In the genomic region with DNA sequence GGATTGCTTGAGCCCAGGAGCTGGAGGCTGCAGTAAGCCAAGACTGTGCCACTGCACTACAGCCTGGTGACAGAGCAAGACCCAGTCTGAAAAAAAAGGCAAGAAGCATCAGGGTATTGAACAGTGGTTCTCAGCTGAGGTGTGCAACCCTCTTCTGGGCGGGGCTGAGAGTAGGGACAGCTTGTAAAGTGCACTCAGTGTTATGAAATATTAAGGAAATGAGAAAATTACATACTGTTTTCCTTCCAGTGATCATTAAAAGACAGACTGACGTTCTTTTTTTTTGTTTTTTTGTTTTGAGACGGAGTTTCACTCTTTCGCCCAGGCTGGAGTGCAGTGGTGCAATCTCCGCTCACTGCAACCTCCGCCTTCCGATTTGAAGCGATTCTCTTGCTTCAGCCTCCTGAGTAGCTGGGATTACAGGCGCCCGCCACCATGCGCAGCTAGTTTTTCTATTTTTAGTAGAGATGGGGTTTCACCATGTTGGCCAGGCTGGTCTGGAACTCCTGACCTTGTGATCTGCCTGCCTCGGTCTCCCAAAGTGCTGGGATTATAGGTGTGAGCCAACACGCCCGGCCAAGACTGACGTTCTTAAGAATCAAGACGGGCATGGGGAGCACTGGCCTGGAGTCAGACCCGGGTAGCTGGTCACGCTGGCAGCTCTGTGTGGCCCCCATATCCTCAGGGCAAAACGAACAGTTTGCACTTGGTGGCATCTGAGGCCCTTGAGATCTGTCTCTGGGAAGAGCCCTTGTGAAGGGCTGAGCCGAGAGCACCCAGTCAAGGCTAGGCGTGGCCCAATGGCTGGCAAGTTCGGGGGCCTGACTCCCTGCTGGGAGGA, we compare ENCODE assay signal across 21 cellular contexts. TPM values are rescaled to one million over a fixed set of nuclear protein-coding genes. Genes with fewer than 3 reads are reported as not detected.
A peak's percentile ranks its signal among the peaks of the same experiment; 100 is the strongest.
DNase-seq lines count a peak whose midpoint lies in the region; ATAC-seq and TF ChIP-seq lines count a peak whose summit lies in the region.
"Had no signal": no experiment of that assay in that cellular context is flagged by ENCODE, and none has a peak within 500 bp of the region (broad histone marks: within the 10 kb centered on the region; RNA-seq: fewer than 3 reads in every experiment).

No MANE protein-coding gene starts in this region.

- no peak overlapping the region for H2AFZ ChIP-seq in IMR-90 (replicated peaks; ENCODE audit: low read length, poor library complexity)
- H2AFZ ChIP-seq: hepatocyte had no signal

- intact Hi-C loops in IMR-90 (cut with micrococcal nuclease), result no loop called here
- intact Hi-C loops in lower lobe of right lung (cut with DNase I), result no loop called here

- no peak overlapping the region for H4K91ac ChIP-seq in IMR-90 (ENCODE audit: insufficient read depth, low read depth, low read length)

- no peak overlapping the region for H2BK20ac ChIP-seq in IMR-90 (ENCODE audit: low read depth, low read length)

- no peak overlapping the region for H2AK5ac ChIP-seq in IMR-90 (ENCODE audit: low read depth, low read length)

- no peak overlapping the region for H4K8ac ChIP-seq in IMR-90 (ENCODE audit: low read depth in 2 of 2, low read length in 2 of 2)

- ATAC-seq in IMR-90 (ENCODE audit: low read depth), result no peak
- ATAC-seq in lower lobe of right lung, result peak; percentile 21 to 31
- ATAC-seq: naive thymus-derived CD8-positive, alpha-beta T cell; pancreas; PC-3 had no signal

- H3K9me3 ChIP-seq in BLaER1, result no peaks in the 10 kb centered on the region
- no peaks in the 10 kb centered on the region for H3K9me3 ChIP-seq in IMR-90 (ENCODE audit: control insufficient read depth, insufficient read depth, low read length)
- no peaks in the 10 kb centered on the region for H3K9me3 ChIP-seq in SJCRH30 (replicated peaks)
- H3K9me3 ChIP-seq in lower lobe of right lung, result no peaks in the 10 kb centered on the region
- H3K9me3 ChIP-seq: pancreas, thyroid gland had no signal

- H4K20me1 ChIP-seq in BLaER1 (no peaks in the 10 kb centered on the region), IMR-90 (ENCODE audit: insufficient read depth, low read length) (no peaks in the 10 kb centered on the region)

- H3K36me3 ChIP-seq in BLaER1 (peaks cover 100% of the 10 kb centered on the region), IMR-90 (ENCODE audit: control insufficient read depth, insufficient read depth, low read length) (peaks cover 48% of the 10 kb centered on the region), SJCRH30 (no peaks in the 10 kb centered on the region), lower lobe of right lung (peaks cover 100% of the 10 kb centered on the region)

- H3K4me2 ChIP-seq in BLaER1 (peak overlapping the region; percentile 68), IMR-90 (ENCODE audit: low read depth, low read length) (no peak overlapping the region)
- H3K4me2 ChIP-seq: hepatocyte had no signal

- H3K14ac ChIP-seq in IMR-90 (replicated peaks; ENCODE audit: low read depth, low read length), result no peak overlapping the region

- no peak overlapping the region for H3K4ac ChIP-seq in IMR-90 (ENCODE audit: low read depth, low read length)

- peaks cover 26% of the 10 kb centered on the region for H3K4me1 ChIP-seq in BLaER1
- peaks cover 10% of the 10 kb centered on the region; the same call in 1 of the 2 replicates for H3K4me1 ChIP-seq in IMR-90 (ENCODE audit: control insufficient read depth, insufficient read depth, low read length)
- peaks cover 31% of the 10 kb centered on the region for H3K4me1 ChIP-seq in SJCRH30
- H3K4me1 ChIP-seq in lower lobe of right lung, result peaks cover 12% of the 10 kb centered on the region
- H3K4me1 ChIP-seq: pancreas, thyroid gland had no signal

- dilution Hi-C loops in IMR-90 (cut with HindIII; ENCODE audit: low sequenced_read_pairs, unreplicated experiment), result no loop called here

- no peak overlapping the region for H2BK5ac ChIP-seq in IMR-90 (ENCODE audit: low read depth, low read length, poor library complexity, severe bottlenecking)

- H3K4me3 ChIP-seq in BLaER1, result no peak overlapping the region
- H3K4me3 ChIP-seq in IMR-90 (ENCODE audit: insufficient read depth, low read depth, low read length), result no peak overlapping the region
- H3K4me3 ChIP-seq in SJCRH30, result no peak overlapping the region
- H3K4me3 ChIP-seq in lower lobe of right lung, result no peak overlapping the region
- H3K4me3 ChIP-seq: hepatocyte, pancreas, thyroid gland had no signal

- H4K5ac ChIP-seq in IMR-90 (ENCODE audit: low read depth, low read length), result no peak overlapping the region

- CTCF ChIA-PET in IMR-90 (lab: Yijun Ruan, JAX), result no interaction called here

- no peak overlapping the region for H2BK120ac ChIP-seq in IMR-90 (ENCODE audit: low read depth, low read length)

- H3K56ac ChIP-seq in IMR-90 (ENCODE audit: extremely low read depth, insufficient read depth, low read length), result no peak overlapping the region

- no peaks in the 10 kb centered on the region for H3K79me1 ChIP-seq in IMR-90 (ENCODE audit: low read depth in 1 of 2, low read length in 2 of 2)

- no peak overlapping the region for H2BK15ac ChIP-seq in IMR-90 (ENCODE audit: low read depth, low read length)

- no TSS peak for BruUV-seq in IMR-90 (replicated peaks; lab: Mats Ljungman, UMichigan)

- peak overlapping the region; percentile 42 for H2AK9ac ChIP-seq in IMR-90 (replicated peaks; ENCODE audit: low read depth, low read length, poor library complexity)

- peaks cover 3% of the 10 kb centered on the region; the same call in 1 of the 2 replicates for H3K9me1 ChIP-seq in IMR-90 (ENCODE audit: insufficient read depth, low read length)

- no peak for TF ChIP-seq RAD21 in IMR-90 (IDR thresholded peaks at IDR 0.05; ENCODE audit: low read length)

- WGBS in IMR-90 (ENCODE audit: extremely low coverage in 2 of 2, insufficient read length in 1 of 2), 2 experiments, result 92% methylated on average over 10 of the region's 22 CpGs; no CpG with 5 or more reads in 1 of the 2 experiments

- in situ Hi-C loops in IMR-90 (cut with MboI; ENCODE audit: low sequenced_read_pairs) (no loop called here), ACHN (cut with HindIII; ENCODE audit: low pct_ligation_motif_present, low pct_unique_long_range_greater_than_20kb, low sequenced_read_pairs) (no loop called here)

- POLR2A ChIA-PET in IMR-90 (lab: Charles Lee; ENCODE audit: unreplicated experiment), result interaction anchor here (0.6 kb wide), 1 partner anchor 474 kb away, joined by 3 read pairs; no protein-coding TSS in a partner anchor

- DNase-seq in IMR-90 (no peak), SJCRH30 (peak in 1 of 2 experiments; percentile 68), lower lobe of right lung (peak; percentile 69), ACHN (no peak), iPS-NIHi11 (ENCODE audit: low spot score) (no peak), HUDEP-2 (lab: John Stamatoyannopoulos, UW; ENCODE audit: unreplicated experiment in 76 of 76) (no peak)
- DNase-seq in stimulated activated CD4-positive, alpha-beta T cell treated with anti-CD3 and anti-CD28 coated beads, Interleukin-12 subunit alpha, Interleukin-12 subunit beta, amount 100 ng/mL, for 4 hours, result no peak
- DNase-seq: activated CD4-positive, alpha-beta T cell treated with anti-CD3 and anti-CD28 coated beads, Interleukin-2, amount 10 ng/mL, durations not matched to agents 24 days and 14 days; activated gamma-delta T cell; amniotic stem cell; H9; NCI-H1436; NCI-H526; PC-3; stimulated activated CD4-positive, alpha-beta T cell treated with anti-CD3 and anti-CD28 coated beads, Interleukin-2, amount 100 ng/mL, for 24 hours; stimulated activated naive CD4-positive, alpha-beta T cell treated with Interleukin-2 at 50 U/mL for 16 hours; thyroid gland had no signal

- TF ChIP-seq CTCF in IMR-90 (conservative IDR thresholded peaks at IDR 0.05; ENCODE audit: low read depth, low read length) (no peak), lower lobe of right lung (IDR thresholded peaks at IDR 0.05) (no peak)

- H3K23ac ChIP-seq in IMR-90 (ENCODE audit: low read depth, low read length), result no peak overlapping the region

- no peak overlapping the region for H3K18ac ChIP-seq in IMR-90 (ENCODE audit: low read depth, low read length)

- no peak for TF ChIP-seq POLR2A in IMR-90 (IDR thresholded peaks at IDR 0.05; ENCODE audit: low read depth, low read length)

- H3K27ac ChIP-seq in BLaER1 (peak overlapping the region; percentile 74), IMR-90 (ENCODE audit: insufficient read depth, low read length) (no peak overlapping the region), SJCRH30 (peak overlapping the region; percentile 96), lower lobe of right lung (peak overlapping the region; percentile 58)
- H3K27ac ChIP-seq: hepatocyte, pancreas, thyroid gland had no signal

- H3K9ac ChIP-seq in BLaER1 (peak overlapping the region; percentile 39; the same call in 1 of the 2 replicates), IMR-90 (ENCODE audit: low read depth, low read length) (no peak overlapping the region)

- no peaks in the 10 kb centered on the region for H3K27me3 ChIP-seq in BLaER1
- no peaks in the 10 kb centered on the region for H3K27me3 ChIP-seq in IMR-90 (ENCODE audit: control insufficient read depth, insufficient read depth, low read length)
- H3K27me3 ChIP-seq in SJCRH30, result no peaks in the 10 kb centered on the region
- H3K27me3 ChIP-seq in lower lobe of right lung (ENCODE audit: low read depth), result no peaks in the 10 kb centered on the region
- H3K27me3 ChIP-seq: hepatocyte, pancreas, thyroid gland had no signal

RNA-seq across cellular contexts. Expression of a gene that starts 11.4 kb away (rescaled TPM):
- total RNA-seq in IMR-90 (2012; rRNA removed), result 3.4 and 6.1 TPM in 2 replicates
- 52.5 and 55.5 TPM in 2 replicates for polyA plus RNA-seq in IMR-90 (2012; rRNA removed)
- polyA plus RNA-seq in IMR-90 (2012; cell fraction: cytosol; rRNA removed), result 22.5 and 26.8 TPM in 2 replicates
- polyA plus RNA-seq in IMR-90 (2012; cell fraction: nucleus; rRNA removed; ENCODE audit: low replicate concordance), result 104 and 294 TPM in 2 replicates
- 11.0 and 12.6 TPM in 2 replicates for total RNA-seq in SJCRH30 (2014; rRNA removed; shearing (Covaris generic))
- total RNA-seq in lower lobe of right lung, result 96.9 TPM

RNA-seq across cellular contexts. Expression of a gene that starts 17.9 kb away (rescaled TPM):
- 7.2 and 7.9 TPM in 2 replicates for total RNA-seq in IMR-90 (2012; rRNA removed)
- polyA plus RNA-seq in IMR-90 (2012; rRNA removed), result 10.7 and 10.8 TPM in 2 replicates
- polyA plus RNA-seq in IMR-90 (2012; cell fraction: cytosol; rRNA removed), result 13.8 and 14.7 TPM in 2 replicates
- 11.7 and 12.4 TPM in 2 replicates for polyA plus RNA-seq in IMR-90 (2012; cell fraction: nucleus; rRNA removed; ENCODE audit: low replicate concordance)
- 4.6 and 4.7 TPM in 2 replicates for total RNA-seq in SJCRH30 (2014; rRNA removed; shearing (Covaris generic))
- 16.0 TPM for total RNA-seq in lower lobe of right lung

RNA-seq across cellular contexts. Expression of a gene that starts 20.6 kb away (rescaled TPM):
- total RNA-seq in IMR-90 (2012; rRNA removed), result 85.3 and 100 TPM in 2 replicates
- 68.9 and 77.5 TPM in 2 replicates for polyA plus RNA-seq in IMR-90 (2012; rRNA removed)
- polyA plus RNA-seq in IMR-90 (2012; cell fraction: cytosol; rRNA removed), result 58.6 and 77.5 TPM in 2 replicates
- 120 and 174 TPM in 2 replicates for polyA plus RNA-seq in IMR-90 (2012; cell fraction: nucleus; rRNA removed; ENCODE audit: low replicate concordance)
- total RNA-seq in SJCRH30 (2014; rRNA removed; shearing (Covaris generic)), result 40.7 and 42.4 TPM in 2 replicates
- 50.4 TPM for total RNA-seq in lower lobe of right lung

RNA-seq across cellular contexts. Expression of a gene that starts 30.2 kb away (rescaled TPM):
- total RNA-seq in IMR-90 (2012; rRNA removed) (9.7 and 11.7 TPM in 2 replicates), lower lobe of right lung (51.0 TPM)
- 10.5 and 12.5 TPM in 2 replicates for polyA plus RNA-seq in IMR-90 (2012; rRNA removed)
- polyA plus RNA-seq in IMR-90 (2012; cell fraction: cytosol; rRNA removed), result 7.8 and 7.9 TPM in 2 replicates
- 61.9 and 147 TPM in 2 replicates for polyA plus RNA-seq in IMR-90 (2012; cell fraction: nucleus; rRNA removed; ENCODE audit: low replicate concordance)
- 0.25 and 1.1 TPM in 2 replicates for total RNA-seq in SJCRH30 (2014; rRNA removed; shearing (Covaris generic))

RNA-seq across cellular contexts. Expression of a gene that starts 40.2 kb away (rescaled TPM):
- total RNA-seq in IMR-90 (2012; rRNA removed) (3.9 and 4.4 TPM in 2 replicates), lower lobe of right lung (10.3 TPM)
- 9.9 TPM in 2 replicates for polyA plus RNA-seq in IMR-90 (2012; rRNA removed)
- polyA plus RNA-seq in IMR-90 (2012; cell fraction: cytosol; rRNA removed), result 10.6 and 11.0 TPM in 2 replicates
- polyA plus RNA-seq in IMR-90 (2012; cell fraction: nucleus; rRNA removed; ENCODE audit: low replicate concordance), result 36.7 and 43.3 TPM in 2 replicates
- total RNA-seq in SJCRH30 (2014; rRNA removed; shearing (Covaris generic)), result 6.8 and 8.6 TPM in 2 replicates
